1 cellular context compared by ENCODE assay signal in the genomic region with DNA sequence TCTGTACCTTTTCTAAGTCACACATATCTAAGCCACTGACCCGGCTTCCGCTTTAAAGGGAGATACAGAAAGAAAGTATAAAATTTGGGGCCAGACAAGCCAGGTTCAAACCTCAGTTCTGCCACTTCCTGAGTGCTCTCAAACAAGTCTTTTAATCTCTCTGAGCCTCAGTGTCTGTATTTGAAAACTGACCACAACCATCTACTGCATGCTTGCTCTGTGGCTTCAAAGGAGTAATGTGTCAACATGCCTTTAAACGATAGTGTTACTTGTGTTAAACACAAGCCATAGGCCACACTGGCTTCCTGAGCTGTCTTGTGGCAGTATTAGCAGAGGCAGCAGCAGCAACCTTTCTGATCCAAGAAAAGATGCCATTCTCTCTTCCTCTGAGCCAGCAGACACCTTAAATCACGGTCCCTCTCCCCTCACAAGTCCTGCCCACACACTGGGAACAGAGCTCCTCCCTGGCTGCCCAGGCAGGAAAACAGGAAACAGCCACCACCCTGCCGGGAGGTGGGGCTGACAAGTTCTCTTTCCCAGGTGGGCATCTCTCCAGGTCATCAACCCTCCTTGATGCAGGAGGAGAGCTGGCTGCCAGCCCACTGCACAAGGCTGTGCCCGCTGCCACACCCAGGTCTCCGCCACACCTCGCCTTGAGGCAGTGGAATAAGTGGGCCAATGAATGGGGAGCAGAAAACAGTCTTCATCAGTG.
A peak's percentile ranks its signal among the peaks of the same experiment; 100 is the strongest.
TF ChIP-seq lines count a peak whose summit lies in the region.

No MANE protein-coding gene starts in this region.

TF ChIP-seq in HepG2, 621 proteins besides CTCF, POLR2A, EP300 and RAD21 (continued from another document and continues in another):
- TF ChIP-seq, protein P1, sequence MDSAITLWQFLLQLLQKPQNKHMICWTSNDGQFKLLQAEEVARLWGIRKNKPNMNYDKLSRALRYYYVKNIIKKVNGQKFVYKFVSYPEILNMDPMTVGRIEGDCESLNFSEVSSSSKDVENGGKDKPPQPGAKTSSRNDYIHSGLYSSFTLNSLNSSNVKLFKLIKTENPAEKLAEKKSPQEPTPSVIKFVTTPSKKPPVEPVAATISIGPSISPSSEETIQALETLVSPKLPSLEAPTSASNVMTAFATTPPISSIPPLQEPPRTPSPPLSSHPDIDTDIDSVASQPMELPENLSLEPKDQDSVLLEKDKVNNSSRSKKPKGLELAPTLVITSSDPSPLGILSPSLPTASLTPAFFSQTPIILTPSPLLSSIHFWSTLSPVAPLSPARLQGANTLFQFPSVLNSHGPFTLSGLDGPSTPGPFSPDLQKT (CRISPR knock-in tag; IDR thresholded peaks at IDR 0.05; ENCODE audit: borderline replicate concordance): no peak
- no peak for TF ChIP-seq MED8 (CRISPR knock-in tag; IDR thresholded peaks at IDR 0.05; ENCODE audit: insufficient replicate concordance)
- no peak for TF ChIP-seq NCOA1 (CRISPR knock-in tag; IDR thresholded peaks at IDR 0.05)
- TF ChIP-seq DBP (CRISPR knock-in tag; IDR thresholded peaks at IDR 0.05; ENCODE audit: not compliant biosample characterization): no peak
- TF ChIP-seq ZNF441 (CRISPR knock-in tag; IDR thresholded peaks at IDR 0.05; ENCODE audit: borderline replicate concordance): no peak
- TF ChIP-seq, protein P2, sequence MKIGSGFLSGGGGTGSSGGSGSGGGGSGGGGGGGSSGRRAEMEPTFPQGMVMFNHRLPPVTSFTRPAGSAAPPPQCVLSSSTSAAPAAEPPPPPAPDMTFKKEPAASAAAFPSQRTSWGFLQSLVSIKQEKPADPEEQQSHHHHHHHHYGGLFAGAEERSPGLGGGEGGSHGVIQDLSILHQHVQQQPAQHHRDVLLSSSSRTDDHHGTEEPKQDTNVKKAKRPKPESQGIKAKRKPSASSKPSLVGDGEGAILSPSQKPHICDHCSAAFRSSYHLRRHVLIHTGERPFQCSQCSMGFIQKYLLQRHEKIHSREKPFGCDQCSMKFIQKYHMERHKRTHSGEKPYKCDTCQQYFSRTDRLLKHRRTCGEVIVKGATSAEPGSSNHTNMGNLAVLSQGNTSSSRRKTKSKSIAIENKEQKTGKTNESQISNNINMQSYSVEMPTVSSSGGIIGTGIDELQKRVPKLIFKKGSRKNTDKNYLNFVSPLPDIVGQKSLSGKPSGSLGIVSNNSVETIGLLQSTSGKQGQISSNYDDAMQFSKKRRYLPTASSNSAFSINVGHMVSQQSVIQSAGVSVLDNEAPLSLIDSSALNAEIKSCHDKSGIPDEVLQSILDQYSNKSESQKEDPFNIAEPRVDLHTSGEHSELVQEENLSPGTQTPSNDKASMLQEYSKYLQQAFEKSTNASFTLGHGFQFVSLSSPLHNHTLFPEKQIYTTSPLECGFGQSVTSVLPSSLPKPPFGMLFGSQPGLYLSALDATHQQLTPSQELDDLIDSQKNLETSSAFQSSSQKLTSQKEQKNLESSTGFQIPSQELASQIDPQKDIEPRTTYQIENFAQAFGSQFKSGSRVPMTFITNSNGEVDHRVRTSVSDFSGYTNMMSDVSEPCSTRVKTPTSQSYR (CRISPR knock-in tag; IDR thresholded peaks at IDR 0.05; ENCODE audit: borderline replicate concordance): peak; percentile 26; the same call in 1 of the 2 replicates
- TF ChIP-seq, protein P3, sequence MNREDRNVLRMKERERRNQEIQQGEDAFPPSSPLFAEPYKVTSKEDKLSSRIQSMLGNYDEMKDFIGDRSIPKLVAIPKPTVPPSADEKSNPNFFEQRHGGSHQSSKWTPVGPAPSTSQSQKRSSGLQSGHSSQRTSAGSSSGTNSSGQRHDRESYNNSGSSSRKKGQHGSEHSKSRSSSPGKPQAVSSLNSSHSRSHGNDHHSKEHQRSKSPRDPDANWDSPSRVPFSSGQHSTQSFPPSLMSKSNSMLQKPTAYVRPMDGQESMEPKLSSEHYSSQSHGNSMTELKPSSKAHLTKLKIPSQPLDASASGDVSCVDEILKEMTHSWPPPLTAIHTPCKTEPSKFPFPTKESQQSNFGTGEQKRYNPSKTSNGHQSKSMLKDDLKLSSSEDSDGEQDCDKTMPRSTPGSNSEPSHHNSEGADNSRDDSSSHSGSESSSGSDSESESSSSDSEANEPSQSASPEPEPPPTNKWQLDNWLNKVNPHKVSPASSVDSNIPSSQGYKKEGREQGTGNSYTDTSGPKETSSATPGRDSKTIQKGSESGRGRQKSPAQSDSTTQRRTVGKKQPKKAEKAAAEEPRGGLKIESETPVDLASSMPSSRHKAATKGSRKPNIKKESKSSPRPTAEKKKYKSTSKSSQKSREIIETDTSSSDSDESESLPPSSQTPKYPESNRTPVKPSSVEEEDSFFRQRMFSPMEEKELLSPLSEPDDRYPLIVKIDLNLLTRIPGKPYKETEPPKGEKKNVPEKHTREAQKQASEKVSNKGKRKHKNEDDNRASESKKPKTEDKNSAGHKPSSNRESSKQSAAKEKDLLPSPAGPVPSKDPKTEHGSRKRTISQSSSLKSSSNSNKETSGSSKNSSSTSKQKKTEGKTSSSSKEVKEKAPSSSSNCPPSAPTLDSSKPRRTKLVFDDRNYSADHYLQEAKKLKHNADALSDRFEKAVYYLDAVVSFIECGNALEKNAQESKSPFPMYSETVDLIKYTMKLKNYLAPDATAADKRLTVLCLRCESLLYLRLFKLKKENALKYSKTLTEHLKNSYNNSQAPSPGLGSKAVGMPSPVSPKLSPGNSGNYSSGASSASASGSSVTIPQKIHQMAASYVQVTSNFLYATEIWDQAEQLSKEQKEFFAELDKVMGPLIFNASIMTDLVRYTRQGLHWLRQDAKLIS (CRISPR knock-in tag; IDR thresholded peaks at IDR 0.05): no peak
- TF ChIP-seq ZNF101 (CRISPR knock-in tag; IDR thresholded peaks at IDR 0.05; ENCODE audit: borderline replicate concordance, low read depth): no peak
- TF ChIP-seq IRX3 (CRISPR knock-in tag; IDR thresholded peaks at IDR 0.05; ENCODE audit: borderline replicate concordance, low read depth): no peak
- no peak for TF ChIP-seq ZNF337 (CRISPR knock-in tag; IDR thresholded peaks at IDR 0.05; ENCODE audit: borderline replicate concordance, low read depth)
- no peak for TF ChIP-seq TCF12 (IDR thresholded peaks at IDR 0.05)
- no peak for TF ChIP-seq TCF12 (CRISPR knock-in tag; IDR thresholded peaks at IDR 0.05)
- TF ChIP-seq MAFK (conservative IDR thresholded peaks at IDR 0.05 in 1 of 2, IDR thresholded peaks at IDR 0.05 in 1 of 2; ENCODE audit: low read length in 2 of 2): no peak
- TF ChIP-seq PAWR (CRISPR knock-in tag; IDR thresholded peaks at IDR 0.05; ENCODE audit: borderline replicate concordance): no peak
- TF ChIP-seq ZNF747 (CRISPR knock-in tag; IDR thresholded peaks at IDR 0.05; ENCODE audit: borderline replicate concordance): no peak
- 0 out of 2 replicates have a peak, but pooled peaks have one; percentile 30 for TF ChIP-seq ZNF644 (CRISPR knock-in tag; IDR thresholded peaks at IDR 0.05; ENCODE audit: low read depth)
- 0 out of 2 replicates have a peak, but pooled peaks have one; percentile 63 for TF ChIP-seq HMG20B (CRISPR knock-in tag; conservative IDR thresholded peaks at IDR 0.05)
- TF ChIP-seq RBM39 (IDR thresholded peaks at IDR 0.05; ENCODE audit: low read depth, low read length, poor library complexity, severe bottlenecking): no peak
- TF ChIP-seq ZNF34 (CRISPR knock-in tag; IDR thresholded peaks at IDR 0.05; ENCODE audit: borderline replicate concordance): no peak
- TF ChIP-seq TGIF2 (CRISPR knock-in tag; IDR thresholded peaks at IDR 0.05): no peak
- TF ChIP-seq, protein P4, sequence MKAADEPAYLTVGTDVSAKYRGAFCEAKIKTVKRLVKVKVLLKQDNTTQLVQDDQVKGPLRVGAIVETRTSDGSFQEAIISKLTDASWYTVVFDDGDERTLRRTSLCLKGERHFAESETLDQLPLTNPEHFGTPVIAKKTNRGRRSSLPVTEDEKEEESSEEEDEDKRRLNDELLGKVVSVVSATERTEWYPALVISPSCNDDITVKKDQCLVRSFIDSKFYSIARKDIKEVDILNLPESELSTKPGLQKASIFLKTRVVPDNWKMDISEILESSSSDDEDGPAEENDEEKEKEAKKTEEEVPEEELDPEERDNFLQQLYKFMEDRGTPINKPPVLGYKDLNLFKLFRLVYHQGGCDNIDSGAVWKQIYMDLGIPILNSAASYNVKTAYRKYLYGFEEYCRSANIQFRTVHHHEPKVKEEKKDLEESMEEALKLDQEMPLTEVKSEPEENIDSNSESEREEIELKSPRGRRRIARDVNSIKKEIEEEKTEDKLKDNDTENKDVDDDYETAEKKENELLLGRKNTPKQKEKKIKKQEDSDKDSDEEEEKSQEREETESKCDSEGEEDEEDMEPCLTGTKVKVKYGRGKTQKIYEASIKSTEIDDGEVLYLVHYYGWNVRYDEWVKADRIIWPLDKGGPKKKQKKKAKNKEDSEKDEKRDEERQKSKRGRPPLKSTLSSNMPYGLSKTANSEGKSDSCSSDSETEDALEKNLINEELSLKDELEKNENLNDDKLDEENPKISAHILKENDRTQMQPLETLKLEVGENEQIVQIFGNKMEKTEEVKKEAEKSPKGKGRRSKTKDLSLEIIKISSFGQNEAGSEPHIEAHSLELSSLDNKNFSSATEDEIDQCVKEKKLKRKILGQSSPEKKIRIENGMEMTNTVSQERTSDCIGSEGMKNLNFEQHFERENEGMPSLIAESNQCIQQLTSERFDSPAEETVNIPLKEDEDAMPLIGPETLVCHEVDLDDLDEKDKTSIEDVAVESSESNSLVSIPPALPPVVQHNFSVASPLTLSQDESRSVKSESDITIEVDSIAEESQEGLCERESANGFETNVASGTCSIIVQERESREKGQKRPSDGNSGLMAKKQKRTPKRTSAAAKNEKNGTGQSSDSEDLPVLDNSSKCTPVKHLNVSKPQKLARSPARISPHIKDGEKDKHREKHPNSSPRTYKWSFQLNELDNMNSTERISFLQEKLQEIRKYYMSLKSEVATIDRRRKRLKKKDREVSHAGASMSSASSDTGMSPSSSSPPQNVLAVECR (CRISPR knock-in tag; IDR thresholded peaks at IDR 0.05; ENCODE audit: borderline replicate concordance): no peak
- peak; percentile 59 for TF ChIP-seq ZNF331 (CRISPR knock-in tag; IDR thresholded peaks at IDR 0.05)
- TF ChIP-seq ZNF10 (CRISPR knock-in tag; IDR thresholded peaks at IDR 0.05; ENCODE audit: borderline replicate concordance, low read depth): no peak
- no peak for TF ChIP-seq ADNP (CRISPR knock-in tag; IDR thresholded peaks at IDR 0.05)
- no peak for TF ChIP-seq ZHX2 (IDR thresholded peaks at IDR 0.05; ENCODE audit: low read depth)
- no peak for TF ChIP-seq ZHX2 (CRISPR knock-in tag; IDR thresholded peaks at IDR 0.05; ENCODE audit: borderline replicate concordance)
- no peak for TF ChIP-seq HOXD1 (CRISPR knock-in tag; IDR thresholded peaks at IDR 0.05)
- TF ChIP-seq ATF1 (CRISPR knock-in tag; IDR thresholded peaks at IDR 0.05): no peak
- no peak for TF ChIP-seq ZNF33B (CRISPR knock-in tag; IDR thresholded peaks at IDR 0.05)
- no peak for TF ChIP-seq PAX8 (CRISPR knock-in tag; IDR thresholded peaks at IDR 0.05; ENCODE audit: borderline replicate concordance)
- no peak for TF ChIP-seq FOXP1 (IDR thresholded peaks at IDR 0.05)
- TF ChIP-seq FOXP1 (CRISPR knock-in tag; IDR thresholded peaks at IDR 0.05): peak; percentile 62
- TF ChIP-seq, protein P5, sequence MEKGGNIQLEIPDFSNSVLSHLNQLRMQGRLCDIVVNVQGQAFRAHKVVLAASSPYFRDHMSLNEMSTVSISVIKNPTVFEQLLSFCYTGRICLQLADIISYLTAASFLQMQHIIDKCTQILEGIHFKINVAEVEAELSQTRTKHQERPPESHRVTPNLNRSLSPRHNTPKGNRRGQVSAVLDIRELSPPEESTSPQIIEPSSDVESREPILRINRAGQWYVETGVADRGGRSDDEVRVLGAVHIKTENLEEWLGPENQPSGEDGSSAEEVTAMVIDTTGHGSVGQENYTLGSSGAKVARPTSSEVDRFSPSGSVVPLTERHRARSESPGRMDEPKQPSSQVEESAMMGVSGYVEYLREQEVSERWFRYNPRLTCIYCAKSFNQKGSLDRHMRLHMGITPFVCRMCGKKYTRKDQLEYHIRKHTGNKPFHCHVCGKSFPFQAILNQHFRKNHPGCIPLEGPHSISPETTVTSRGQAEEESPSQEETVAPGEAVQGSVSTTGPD (CRISPR knock-in tag; IDR thresholded peaks at IDR 0.05): no peak
- TF ChIP-seq ELF4 (CRISPR knock-in tag; IDR thresholded peaks at IDR 0.05; ENCODE audit: borderline replicate concordance): no peak
- TF ChIP-seq CHD4 (IDR thresholded peaks at IDR 0.05; ENCODE audit: borderline replicate concordance, low read length): no peak
- TF ChIP-seq FIP1L1 (IDR thresholded peaks at IDR 0.05; ENCODE audit: borderline replicate concordance, insufficient read depth, low read depth, low read length): no peak
- no peak for TF ChIP-seq ZNF746 (CRISPR knock-in tag; IDR thresholded peaks at IDR 0.05)
- TF ChIP-seq ZNF350 (CRISPR knock-in tag; IDR thresholded peaks at IDR 0.05; ENCODE audit: borderline replicate concordance, low read depth): no peak
